In the genomic region with DNA sequence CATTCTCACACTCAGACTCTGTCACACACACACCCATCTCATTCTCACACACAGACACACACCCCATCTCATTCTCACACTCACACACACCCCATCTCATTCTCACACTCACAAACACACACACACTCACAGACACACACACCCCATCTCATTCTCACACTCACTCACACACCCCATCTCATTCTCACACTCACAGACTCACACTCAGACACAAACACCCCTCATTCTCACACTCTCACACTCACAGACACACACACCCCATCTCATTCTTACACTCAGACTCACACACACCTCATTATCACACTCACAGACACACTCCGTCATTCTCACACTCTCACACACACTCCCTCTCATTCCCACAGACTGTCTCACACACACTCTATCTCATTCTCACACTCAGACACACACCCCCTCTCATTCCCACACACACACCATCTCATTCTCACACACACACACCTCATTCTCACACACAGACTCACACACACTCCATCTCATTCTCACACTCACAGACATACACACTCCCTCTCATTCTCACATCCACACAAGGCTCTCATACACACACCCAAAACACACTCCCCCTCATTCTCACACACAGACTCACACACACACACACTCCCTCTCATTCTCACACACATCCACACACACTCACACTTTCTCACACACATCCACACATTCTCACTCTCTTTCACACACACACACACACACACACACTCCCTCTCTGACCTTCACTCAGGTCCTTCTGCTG, we compare ENCODE assay signal across 1 cellular context.
TF ChIP-seq lines count a peak whose summit lies in the region.

No MANE protein-coding gene starts in this region.

TF ChIP-seq in liver, 16 proteins besides CTCF, POLR2A, EP300 and RAD21:
- TF ChIP-seq HNF4G (IDR thresholded peaks at IDR 0.05) (no peak), HNF4A (conservative IDR thresholded peaks at IDR 0.05) (no peak), SP1 (IDR thresholded peaks at IDR 0.05) (no peak), FOXA1 (IDR thresholded peaks at IDR 0.05) (no peak), EGR1 (IDR thresholded peaks at IDR 0.05; ENCODE audit: low read depth in 2 of 2) (no peak)
- TF ChIP-seq, protein P1, sequence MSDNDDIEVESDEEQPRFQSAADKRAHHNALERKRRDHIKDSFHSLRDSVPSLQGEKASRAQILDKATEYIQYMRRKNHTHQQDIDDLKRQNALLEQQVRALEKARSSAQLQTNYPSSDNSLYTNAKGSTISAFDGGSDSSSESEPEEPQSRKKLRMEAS (IDR thresholded peaks at IDR 0.05), result no peak
- TF ChIP-seq, protein P2, sequence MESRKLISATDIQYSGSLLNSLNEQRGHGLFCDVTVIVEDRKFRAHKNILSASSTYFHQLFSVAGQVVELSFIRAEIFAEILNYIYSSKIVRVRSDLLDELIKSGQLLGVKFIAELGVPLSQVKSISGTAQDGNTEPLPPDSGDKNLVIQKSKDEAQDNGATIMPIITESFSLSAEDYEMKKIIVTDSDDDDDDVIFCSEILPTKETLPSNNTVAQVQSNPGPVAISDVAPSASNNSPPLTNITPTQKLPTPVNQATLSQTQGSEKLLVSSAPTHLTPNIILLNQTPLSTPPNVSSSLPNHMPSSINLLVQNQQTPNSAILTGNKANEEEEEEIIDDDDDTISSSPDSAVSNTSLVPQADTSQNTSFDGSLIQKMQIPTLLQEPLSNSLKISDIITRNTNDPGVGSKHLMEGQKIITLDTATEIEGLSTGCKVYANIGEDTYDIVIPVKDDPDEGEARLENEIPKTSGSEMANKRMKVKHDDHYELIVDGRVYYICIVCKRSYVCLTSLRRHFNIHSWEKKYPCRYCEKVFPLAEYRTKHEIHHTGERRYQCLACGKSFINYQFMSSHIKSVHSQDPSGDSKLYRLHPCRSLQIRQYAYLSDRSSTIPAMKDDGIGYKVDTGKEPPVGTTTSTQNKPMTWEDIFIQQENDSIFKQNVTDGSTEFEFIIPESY (IDR thresholded peaks at IDR 0.05), result no peak
TF ChIP-seq in liver: peak in this region for 0.
